In genomic region chr20:46367967-46368901, GRCh38 we compare ENCODE assay signal across 12 cellular contexts. TPM values are rescaled to one million over a fixed set of nuclear protein-coding genes. Genes with fewer than 3 reads are reported as not detected.
DNase-seq lines count a peak whose midpoint lies in the region; ATAC-seq and TF ChIP-seq lines count a peak whose summit lies in the region.
"Had no signal": no experiment of that assay in that cellular context is flagged by ENCODE, and none has a peak within 500 bp of the region (broad histone marks: within the 10 kb centered on the region; RNA-seq: fewer than 3 reads in every experiment).

No MANE protein-coding gene starts in this region.

- no peak for DNase-seq in SK-N-SH
- DNase-seq in M059J (ENCODE audit: low read depth), result peak; percentile 96
- DNase-seq in activated naive CD8-positive, alpha-beta T cell treated with anti-CD3 and anti-CD28 coated beads for 36 hours, result peak; percentile 28
- DNase-seq in nephron progenitor cell, result no peak
- no peak for DNase-seq in C1 segment of cervical spinal cord (lab: John Stamatoyannopoulos, UW)
- no peak for DNase-seq in activated gamma-delta T cell (lab: John Stamatoyannopoulos, UW)
- no peak for DNase-seq in coronary artery (ENCODE audit: low spot score)
- DNase-seq: ACHN, glutamatergic neuron, spleen had no signal

- no peaks in the 10 kb centered on the region for H3K9me3 Mint-ChIP-seq in activated naive CD8-positive, alpha-beta T cell treated with anti-CD3 and anti-CD28 coated beads for 36 hours
- H3K9me3 Mint-ChIP-seq in nephron progenitor cell, result no peaks in the 10 kb centered on the region

- H3K9me2 ChIP-seq in SK-N-SH, result no peaks in the 10 kb centered on the region

- no peak overlapping the region for H3K4me3 ChIP-seq in SK-N-SH (ENCODE audit: low read depth in 2 of 2, low read length in 1 of 2)
- no peak overlapping the region for H3K4me3 ChIP-seq in coronary artery
- H3K4me3 ChIP-seq: SK-N-MC, spleen had no signal

- H3K4me2 ChIP-seq in SK-N-SH, result no peak overlapping the region

- no peak for TF ChIP-seq RAD21 in SK-N-SH (IDR thresholded peaks at IDR 0.05; ENCODE audit: low read length)

- H3K4me1 ChIP-seq in SK-N-SH (ENCODE audit: control insufficient read depth in 1 of 2, insufficient read depth in 2 of 2, low read depth in 1 of 2, low read length in 1 of 2), result peaks cover 0 to 15% of the 10 kb centered on the region in 2 experiments; a peak in 2 of 4 replicates

- 96% methylated on average over 6 of the region's 6 CpGs for WGBS in SK-N-SH (ENCODE audit: low lambda C conversion rate)

- TF ChIP-seq CTCF in SK-N-SH (IDR thresholded peaks at IDR 0.05) (no peak), nephron progenitor cell (IDR thresholded peaks at IDR 0.05) (no peak), coronary artery (IDR thresholded peaks at IDR 0.05) (no peak)

- H3K4me1 Mint-ChIP-seq in activated naive CD8-positive, alpha-beta T cell treated with anti-CD3 and anti-CD28 coated beads for 36 hours, result peaks cover 54% of the 10 kb centered on the region
- H3K4me1 Mint-ChIP-seq in nephron progenitor cell, result peaks cover 20% of the 10 kb centered on the region

- POLR2A ChIA-PET in SK-N-SH (lab: Yijun Ruan, JAX), result no interaction called here

- H3K36me3 Mint-ChIP-seq in activated naive CD8-positive, alpha-beta T cell treated with anti-CD3 and anti-CD28 coated beads for 36 hours, result peaks cover 31% of the 10 kb centered on the region
- H3K36me3 Mint-ChIP-seq in nephron progenitor cell (ENCODE audit: low read depth), result peaks cover 65% of the 10 kb centered on the region

- H4K20me1 ChIP-seq in SK-N-SH (ENCODE audit: insufficient read depth), result peaks cover 4% of the 10 kb centered on the region

- H2AFZ ChIP-seq in SK-N-SH (ENCODE audit: low read depth), result no peak overlapping the region

- H3K4me3 Mint-ChIP-seq in activated naive CD8-positive, alpha-beta T cell treated with anti-CD3 and anti-CD28 coated beads for 36 hours, result no peak overlapping the region
- H3K4me3 Mint-ChIP-seq in nephron progenitor cell, result no peak overlapping the region

- no peaks in the 10 kb centered on the region for H3K27me3 ChIP-seq in SK-N-SH (ENCODE audit: insufficient read depth)
- H3K27me3 ChIP-seq: spleen had no signal

- H3K9me3 ChIP-seq in SK-N-SH, result no peaks in the 10 kb centered on the region
- H3K9me3 ChIP-seq: spleen had no signal

- H3K27me3 Mint-ChIP-seq in activated naive CD8-positive, alpha-beta T cell treated with anti-CD3 and anti-CD28 coated beads for 36 hours, result no peaks in the 10 kb centered on the region
- no peaks in the 10 kb centered on the region for H3K27me3 Mint-ChIP-seq in nephron progenitor cell (ENCODE audit: low read depth, poor library complexity)

- peaks cover 5% of the 10 kb centered on the region for H3F3A ChIP-seq in SK-N-SH (replicated peaks; ENCODE audit: insufficient read depth)

- no peak for TF ChIP-seq EP300 in SK-N-SH (IDR thresholded peaks at IDR 0.05; ENCODE audit: borderline replicate concordance in 1 of 2, low read depth in 1 of 2, low read length in 1 of 2)

- H3K27ac Mint-ChIP-seq in activated naive CD8-positive, alpha-beta T cell treated with anti-CD3 and anti-CD28 coated beads for 36 hours, result peak overlapping the region; percentile 80
- H3K27ac Mint-ChIP-seq in nephron progenitor cell, result peak overlapping the region; percentile 41

- peaks cover 46 to 79% of the 10 kb centered on the region in 2 experiments for H3K36me3 ChIP-seq in SK-N-SH (replicated peaks in 1 of 2; ENCODE audit: control insufficient read depth in 1 of 2, insufficient read depth in 2 of 2, low read length in 1 of 2)

- CTCF ChIA-PET in SK-N-SH (lab: Yijun Ruan, JAX), result interaction anchor here (0.8 kb wide), 1 partner anchor 238 kb away, joined by 3 read pairs; no protein-coding TSS in a partner anchor

- H3K9ac ChIP-seq in SK-N-SH, result no peak overlapping the region

- peaks cover 8% of the 10 kb centered on the region for H3K79me2 ChIP-seq in SK-N-SH (ENCODE audit: insufficient read depth)

- H3K27ac ChIP-seq in SK-N-SH (ENCODE audit: low read depth in 2 of 2, low read length in 1 of 2) (no peak overlapping the region; a peak in 1 of 4 replicates), coronary artery (no peak overlapping the region)
- H3K27ac ChIP-seq: SK-N-MC had no signal

- no peak for ATAC-seq in SK-N-SH treated with all-trans-retinoic acid at 6 μM for 48 hours

TF ChIP-seq in SK-N-SH, 30 proteins besides CTCF, POLR2A, EP300 and RAD21:
- TF ChIP-seq JUND (IDR thresholded peaks at IDR 0.05) (0 out of 2 replicates have a peak, but pooled peaks have one; percentile 24), PBX3 (IDR thresholded peaks at IDR 0.05) (peak; percentile 67), TCF12 (IDR thresholded peaks at IDR 0.05) (0 out of 2 replicates have a peak, but pooled peaks have one; percentile 22), ZBTB33 (IDR thresholded peaks at IDR 0.05; ENCODE audit: borderline replicate concordance, low read depth) (no peak)

TF ChIP-seq in SK-N-SH treated with all-trans-retinoic acid at 6 μM for 48 hours, 23 proteins besides CTCF, POLR2A, EP300 and RAD21 (continues in another document):
- TF ChIP-seq CSRNP3 (CRISPR knock-in tag; IDR thresholded peaks at IDR 0.05), result no peak
- TF ChIP-seq TSHZ2 (CRISPR knock-in tag; IDR thresholded peaks at IDR 0.05), result no peak
- TF ChIP-seq ZNF565 (CRISPR knock-in tag; conservative IDR thresholded peaks at IDR 0.05; ENCODE audit: low read depth), result no peak
- TF ChIP-seq TCF4 (CRISPR knock-in tag; IDR thresholded peaks at IDR 0.05; ENCODE audit: borderline replicate concordance), result no peak
- no peak for TF ChIP-seq RARB (CRISPR knock-in tag; IDR thresholded peaks at IDR 0.05)
- no peak for TF ChIP-seq POU6F1 (CRISPR knock-in tag; IDR thresholded peaks at IDR 0.05; ENCODE audit: borderline replicate concordance, low read depth)

RNA-seq across cellular contexts. Expression of gene ELMO2, which starts 38.2 kb away (rescaled TPM):
- 32.1 and 38.5 TPM in 2 replicates for polyA plus RNA-seq in SK-N-SH (2012; rRNA removed)
- polyA plus RNA-seq in SK-N-SH (2012; cell fraction: cytosol; rRNA removed), result 22.3 and 28.4 TPM in 2 replicates
- polyA plus RNA-seq in SK-N-SH (2012; cell fraction: nucleus; rRNA removed), result 50.3 and 60.9 TPM in 2 replicates
- 46.4 and 54.9 TPM in 2 replicates for total RNA-seq in M059J (2014; rRNA removed; shearing (Covaris generic))
- total RNA-seq in activated naive CD8-positive, alpha-beta T cell treated with anti-CD3 and anti-CD28 coated beads for 36 hours, result 10 to 100 TPM; 33.3 to 36.0 TPM

RNA-seq across cellular contexts. Expression of gene CDH22, which starts 59.9 kb away (rescaled TPM):
- 0.03 TPM in 1 of 2 replicates, not detected in the other for polyA plus RNA-seq in SK-N-SH (2012; rRNA removed)
- polyA plus RNA-seq in SK-N-SH (2012; cell fraction: cytosol; rRNA removed), result not detected in 2 replicates
- polyA plus RNA-seq in SK-N-SH (2012; cell fraction: nucleus; rRNA removed), result not detected in 2 replicates
- total RNA-seq in M059J (2014; rRNA removed; shearing (Covaris generic)), result not detected in 2 replicates
- total RNA-seq in activated naive CD8-positive, alpha-beta T cell treated with anti-CD3 and anti-CD28 coated beads for 36 hours, result under 1 TPM in 1 of 2 experiments, not detected in 1; 0.12 TPM
- total RNA-seq: spleen had no signal
- polyA plus RNA-seq: spleen had no signal

Comparison
In these comparisons a context has a peak if more than half of its experiments do, and no peak if none do; other contexts are left out.
1. DNase-seq: peak in M059J (single experiment) and activated naive CD8-positive, alpha-beta T cell treated with anti-CD3 and anti-CD28 coated beads for 36 hours (single experiment); none in SK-N-SH (single experiment), nephron progenitor cell (single experiment), C1 segment of cervical spinal cord (0 of 14), activated gamma-delta T cell (single experiment) and coronary artery (single experiment).